ENCODE assay signal across 8 cellular contexts in genomic region chr12:46386360-46386867, GRCh38. TPM values are rescaled to one million over a fixed set of nuclear protein-coding genes. Genes with fewer than 3 reads are reported as not detected.
DNase-seq lines count a peak whose midpoint lies in the region; ATAC-seq and TF ChIP-seq lines count a peak whose summit lies in the region.

No MANE protein-coding gene starts in this region.

- H3K79me2 ChIP-seq in PC-3 (ENCODE audit: low read length) (peaks cover 29% of the 10 kb centered on the region), smooth muscle cell (ENCODE audit: low read depth) (peaks cover 4% of the 10 kb centered on the region)

- intact Hi-C loops in PC-3 (cut with micrococcal nuclease), result loop anchor here (1.0 to 5.0 kb wide), 7 partner anchors 16 to 636 kb away; no protein-coding TSS in a partner anchor

- H3K27me3 ChIP-seq in PC-3 (ENCODE audit: low read length) (no peaks in the 10 kb centered on the region), smooth muscle cell (ENCODE audit: low read depth) (no peaks in the 10 kb centered on the region)

- ATAC-seq in PC-3 (peak; percentile 14), GM19023 (IDR thresholded peaks at IDR 0.05; ENCODE audit: unreplicated experiment) (no peak), HG02571 (IDR thresholded peaks at IDR 0.05; ENCODE audit: unreplicated experiment) (no peak)

- H3K9ac ChIP-seq in PC-3 (ENCODE audit: low read length) (peak overlapping the region; percentile 96), smooth muscle cell (ENCODE audit: low read depth) (peak overlapping the region; percentile 69)

- H2AFZ ChIP-seq in PC-3 (ENCODE audit: low read length), result no peak overlapping the region
- H2AFZ ChIP-seq in smooth muscle cell (ENCODE audit: low read depth), result no peak overlapping the region

- peaks cover 77% of the 10 kb centered on the region for H3K4me1 ChIP-seq in PC-3 (ENCODE audit: insufficient read depth, low read length)
- peaks cover 71% of the 10 kb centered on the region for H3K4me1 ChIP-seq in smooth muscle cell (ENCODE audit: low read depth)

- no peaks in the 10 kb centered on the region for H3K9me3 ChIP-seq in PC-3 (ENCODE audit: low read length)
- H3K9me3 ChIP-seq in smooth muscle cell (replicated peaks; ENCODE audit: low read depth), result no peaks in the 10 kb centered on the region

- POLR2A ChIA-PET in PC-3 (lab: Charles Lee; ENCODE audit: unreplicated experiment), result interaction anchor here (0.5 to 1.8 kb wide), 11 partner anchors 11 to 400 kb away, joined by 3 to 14 read pairs (median 4); partner anchors contain the start of gene SLC38A1

- BruUV-seq in PC-3 (replicated peaks; lab: Mats Ljungman, UMichigan), result no TSS peak

- DNase-seq in GM12865 (ENCODE audit: low read depth) (no peak), PC-3 (peak; percentile 96), fibroblast of gingiva (ENCODE audit: low read depth) (peak; percentile 97), smooth muscle cell (lab: John Stamatoyannopoulos, UW; ENCODE audit: unreplicated experiment) (no peak), NCI-H748 treated with DMSO at 0.1 percent for 48 hours (lab: John Stamatoyannopoulos, UW) (no peak), inferior parietal cortex (ENCODE audit: extremely low spot score) (no peak)

- no peaks in the 10 kb centered on the region for H4K20me1 ChIP-seq in PC-3 (ENCODE audit: low read length)
- no peaks in the 10 kb centered on the region for H4K20me1 ChIP-seq in smooth muscle cell (ENCODE audit: low read depth)

- H3K4me2 ChIP-seq in PC-3 (ENCODE audit: low read length) (peak overlapping the region; percentile 89), smooth muscle cell (peak overlapping the region; percentile 83)

- TF ChIP-seq CTCF in GM12865 (IDR thresholded peaks at IDR 0.05; ENCODE audit: insufficient read depth, low read depth, low read length, missing control alignments), result no peak
- TF ChIP-seq CTCF in PC-3 (conservative IDR thresholded peaks at IDR 0.05; ENCODE audit: low read depth, low read length), result no peak
- TF ChIP-seq CTCF in smooth muscle cell (IDR thresholded peaks at IDR 0.05; ENCODE audit: borderline replicate concordance, insufficient read depth, poor library complexity, severe bottlenecking), result no peak

- no peaks in the 10 kb centered on the region for H3K9me2 ChIP-seq in PC-3 (replicated peaks; ENCODE audit: low read length)

- CTCF ChIA-PET in PC-3 (lab: Charles Lee), result interaction anchor here (1.9 kb wide), 1 partner anchor 275 kb away, joined by 4 read pairs; no protein-coding TSS in a partner anchor

- peaks cover 21% of the 10 kb centered on the region for H3F3A ChIP-seq in PC-3 (ENCODE audit: low read length, unreplicated experiment)
- peaks cover 28% of the 10 kb centered on the region for H3F3A ChIP-seq in smooth muscle cell (ENCODE audit: low read depth)

- no peaks in the 10 kb centered on the region for H3K36me3 ChIP-seq in PC-3 (ENCODE audit: low read depth, low read length)
- H3K36me3 ChIP-seq in smooth muscle cell (ENCODE audit: low read depth), result no peaks in the 10 kb centered on the region

- peak overlapping the region; percentile 85 for H3K4me3 ChIP-seq in GM12865 (ENCODE audit: low read depth, low read length)
- peak overlapping the region; percentile 77; the same call in 1 of the 2 replicates for H3K4me3 ChIP-seq in PC-3 (ENCODE audit: low read length)
- H3K4me3 ChIP-seq in smooth muscle cell, result peak overlapping the region; percentile 35

- H3K27ac ChIP-seq in PC-3 (ENCODE audit: low read length) (peak overlapping the region; percentile 94), smooth muscle cell (ENCODE audit: low read depth) (peak overlapping the region; percentile 98)

- 30% methylated on average over 3 of the region's 3 CpGs for WGBS in smooth muscle cell (ENCODE audit: low lambda C conversion rate)

RNA-seq across cellular contexts. Expression of gene SLC38A2, which starts 13.8 kb away (rescaled TPM):
- total RNA-seq in PC-3 (2014; rRNA removed) (214 and 232 TPM in 2 replicates), smooth muscle cell (1,081 and 1,127 TPM in 2 replicates)
- polyA plus RNA-seq in smooth muscle cell, result 201 and 262 TPM in 2 replicates

Comparison
In these comparisons a context has a peak if more than half of its experiments do, and no peak if none do; other contexts are left out.
1. DNase-seq: peak in PC-3 (single experiment) and fibroblast of gingiva (single experiment); none in GM12865 (single experiment), smooth muscle cell (single experiment), NCI-H748 treated with DMSO at 0.1 percent for 48 hours (single experiment) and inferior parietal cortex (single experiment).
2. H3K4me3 ChIP-seq: peak in every context shown above with its lines; median percentile 85 in GM12865; 77 in PC-3; 35 in smooth muscle cell.